25 cellular contexts compared by ENCODE assay signal in genomic region chr19:36093687-36094086, GRCh38. TPM values are rescaled to one million over a fixed set of nuclear protein-coding genes. Genes with fewer than 3 reads are reported as not detected.
DNase-seq lines count a peak whose midpoint lies in the region; ATAC-seq and TF ChIP-seq lines count a peak whose summit lies in the region.
"Had no signal": no experiment of that assay in that cellular context is flagged by ENCODE, and none has a peak within 500 bp of the region (broad histone marks: within the 10 kb centered on the region; RNA-seq: fewer than 3 reads in every experiment).

No MANE protein-coding gene starts in this region.

- POLR2A ChIA-PET in activated CD8-positive, alpha-beta T cell treated with anti-CD3 and anti-CD28 coated beads, Interleukin-2, amount 10 ng/mL, durations not matched to agents 7 days and 5 days (lab: Charles Lee), result no interaction called here
- POLR2A ChIA-PET in HEK293T (lab: Yijun Ruan, JAX), result no interaction called here

- H3K27me3 ChIP-seq in thyroid gland, result no peaks in the 10 kb centered on the region
- H3K27me3 ChIP-seq: vagina had no signal

- no peaks in the 10 kb centered on the region for H3K27me3 Mint-ChIP-seq in activated CD4-positive, alpha-beta T cell treated with anti-CD3 and anti-CD28 coated beads, Interleukin-2, amount 10 ng/mL, durations not matched to agents 24 days and 14 days
- no peaks in the 10 kb centered on the region for H3K27me3 Mint-ChIP-seq in activated CD8-positive, alpha-beta T cell treated with anti-CD3 and anti-CD28 coated beads, Interleukin-2, amount 10 ng/mL, durations not matched to agents 7 days and 5 days (ENCODE audit: low read depth)

- H3K27ac ChIP-seq in thyroid gland, result no peak overlapping the region
- H3K27ac ChIP-seq: HL-60, vagina had no signal

- TF ChIP-seq CTCF in thyroid gland (IDR thresholded peaks at IDR 0.05), result no peak

- no peaks in the 10 kb centered on the region for H3K36me3 ChIP-seq in thyroid gland
- H3K36me3 ChIP-seq: vagina had no signal

- no peak for ATAC-seq in activated CD8-positive, alpha-beta T cell treated with anti-CD3 and anti-CD28 coated beads, Interleukin-2, amount 10 ng/mL, durations not matched to agents 7 days and 5 days
- no peak for ATAC-seq in GM18517 (IDR thresholded peaks at IDR 0.05; ENCODE audit: unreplicated experiment)
- ATAC-seq: GM23338, mucosa of descending colon had no signal

- H3K9me3 ChIP-seq in thyroid gland, result no peaks in the 10 kb centered on the region
- H3K9me3 ChIP-seq: mucosa of descending colon, vagina had no signal

- intact Hi-C loops in activated CD4-positive, alpha-beta T cell treated with anti-CD3 and anti-CD28 coated beads, Interleukin-2, amount 10 ng/mL, durations not matched to agents 24 days and 14 days (cut with micrococcal nuclease), result no loop called here
- intact Hi-C loops in posterior cingulate gyrus (cut with DNase I) (no loop called here), thyroid gland (cut with DNase I) (no loop called here)

- no peak overlapping the region for H3K4me3 Mint-ChIP-seq in activated CD4-positive, alpha-beta T cell treated with anti-CD3 and anti-CD28 coated beads, Interleukin-2, amount 10 ng/mL, durations not matched to agents 24 days and 14 days
- H3K4me3 Mint-ChIP-seq in activated CD8-positive, alpha-beta T cell treated with anti-CD3 and anti-CD28 coated beads, Interleukin-2, amount 10 ng/mL, durations not matched to agents 7 days and 5 days, result no peak overlapping the region
- H3K4me3 Mint-ChIP-seq: activated T-cell treated with anti-CD3 and anti-CD28 coated beads, Interleukin-2, amount 50 U/mL, for 4 hours; CD14-positive monocyte; GM23338 had no signal

- DNase-seq in activated CD4-positive, alpha-beta T cell treated with anti-CD3 and anti-CD28 coated beads, Interleukin-2, amount 10 ng/mL, durations not matched to agents 24 days and 14 days, result no peak
- no peak for DNase-seq in activated CD4-positive, alpha-beta T cell treated with anti-CD3 and anti-CD28 coated beads, Interleukin-2, amount 50 U/mL, for 1 hour
- no peak for DNase-seq in activated CD8-positive, alpha-beta T cell treated with anti-CD3 and anti-CD28 coated beads, Interleukin-2, amount 10 ng/mL, durations not matched to agents 7 days and 5 days
- DNase-seq in globus pallidus (ENCODE audit: low spot score) (peak; percentile 88), posterior cingulate gyrus (peak in 7 of 10 donors; percentile 39 to 88 (median 65)), HEK293T (ENCODE audit: extremely low spot score) (no peak), thyroid gland (no peak)
- DNase-seq: activated CD4-positive, alpha-beta T cell treated with anti-CD3 and anti-CD28 coated beads for 4 hours; activated T-cell treated with anti-CD3 and anti-CD28 coated beads, Interleukin-2, amount 50 U/mL, for 4 hours; cortex of kidney; mucosa of descending colon; NCI-H2081; NCI-H524 treated with DMSO at 0.1 percent for 48 hours; OCI-M1; stimulated activated naive CD4-positive, alpha-beta T cell treated with Interleukin-2 at 50 U/mL for 16 hours had no signal

- no peak for TF ChIP-seq POLR2A in thyroid gland (IDR thresholded peaks at IDR 0.05)

- H3K36me3 Mint-ChIP-seq in activated CD4-positive, alpha-beta T cell treated with anti-CD3 and anti-CD28 coated beads, Interleukin-2, amount 10 ng/mL, durations not matched to agents 24 days and 14 days (ENCODE audit: low read depth), result peaks cover 44% of the 10 kb centered on the region
- peaks cover 55% of the 10 kb centered on the region for H3K36me3 Mint-ChIP-seq in activated CD8-positive, alpha-beta T cell treated with anti-CD3 and anti-CD28 coated beads, Interleukin-2, amount 10 ng/mL, durations not matched to agents 7 days and 5 days (ENCODE audit: low read depth)

- CTCF ChIA-PET in activated CD8-positive, alpha-beta T cell treated with anti-CD3 and anti-CD28 coated beads, Interleukin-2, amount 10 ng/mL, durations not matched to agents 7 days and 5 days (lab: Charles Lee), result no interaction called here
- CTCF ChIA-PET in HEK293T (lab: Yijun Ruan, JAX), result no interaction called here

- no peak overlapping the region for H3K4me3 ChIP-seq in thyroid gland (replicated peaks in 1 of 3)
- H3K4me3 ChIP-seq: GM23338, mucosa of descending colon, smooth muscle cell, vagina had no signal

- H3K4me1 ChIP-seq in thyroid gland, result no peaks in the 10 kb centered on the region
- H3K4me1 ChIP-seq: vagina had no signal

- no peaks in the 10 kb centered on the region for H3K9me3 Mint-ChIP-seq in activated CD4-positive, alpha-beta T cell treated with anti-CD3 and anti-CD28 coated beads, Interleukin-2, amount 10 ng/mL, durations not matched to agents 24 days and 14 days
- H3K9me3 Mint-ChIP-seq in activated CD8-positive, alpha-beta T cell treated with anti-CD3 and anti-CD28 coated beads, Interleukin-2, amount 10 ng/mL, durations not matched to agents 7 days and 5 days (ENCODE audit: insufficient read depth), result no peaks in the 10 kb centered on the region
- H3K9me3 Mint-ChIP-seq: activated T-cell treated with anti-CD3 and anti-CD28 coated beads, Interleukin-2, amount 50 U/mL, for 4 hours; CD14-positive monocyte; GM23338 had no signal

- WGBS in thyroid gland, 2 donors, result 77 to 78% methylated on average over 6 of the region's 6 CpGs

- peaks cover 13% of the 10 kb centered on the region for H3K4me1 Mint-ChIP-seq in activated CD4-positive, alpha-beta T cell treated with anti-CD3 and anti-CD28 coated beads, Interleukin-2, amount 10 ng/mL, durations not matched to agents 24 days and 14 days
- H3K4me1 Mint-ChIP-seq in activated CD8-positive, alpha-beta T cell treated with anti-CD3 and anti-CD28 coated beads, Interleukin-2, amount 10 ng/mL, durations not matched to agents 7 days and 5 days (ENCODE audit: low read depth), result peaks cover 17% of the 10 kb centered on the region
- H3K4me1 Mint-ChIP-seq: CD14-positive monocyte, GM23338 had no signal

- H3K27ac Mint-ChIP-seq in activated CD4-positive, alpha-beta T cell treated with anti-CD3 and anti-CD28 coated beads, Interleukin-2, amount 10 ng/mL, durations not matched to agents 24 days and 14 days, result peak overlapping the region; percentile 68
- peak overlapping the region; percentile 63 for H3K27ac Mint-ChIP-seq in activated CD8-positive, alpha-beta T cell treated with anti-CD3 and anti-CD28 coated beads, Interleukin-2, amount 10 ng/mL, durations not matched to agents 7 days and 5 days
- H3K27ac Mint-ChIP-seq: GM23338 had no signal

TF ChIP-seq in HEK293T, 16 proteins besides CTCF, POLR2A, EP300 and RAD21:
- TF ChIP-seq PKNOX1 (IDR thresholded peaks at IDR 0.05) (no peak), ELF4 (IDR thresholded peaks at IDR 0.05) (no peak), FOXK2 (IDR thresholded peaks at IDR 0.05) (no peak), NFRKB (IDR thresholded peaks at IDR 0.05) (no peak), BHLHE40 (IDR thresholded peaks at IDR 0.05; ENCODE audit: borderline replicate concordance) (no peak), ZNF384 (IDR thresholded peaks at IDR 0.05) (no peak)
TF ChIP-seq in HEK293T: peak in this region for 0.

RNA-seq across cellular contexts. Expression of gene OVOL3, which starts 17.3 kb away (rescaled TPM):
- total RNA-seq in activated CD4-positive, alpha-beta T cell treated with anti-CD3 and anti-CD28 coated beads, Interleukin-2, amount 10 ng/mL, durations not matched to agents 24 days and 14 days, result not detected in 2 replicates
- under 1 TPM in 1 of 2 experiments, not detected in 1; 0.58 TPM for total RNA-seq in activated CD8-positive, alpha-beta T cell treated with anti-CD3 and anti-CD28 coated beads, Interleukin-2, amount 10 ng/mL, durations not matched to agents 7 days and 5 days
- total RNA-seq in thyroid gland, result not detected
- total RNA-seq: activated T-cell treated with anti-CD3 and anti-CD28 coated beads, Interleukin-2, amount 50 U/mL, for 4 hours; Daoy; epithelial cell of proximal tubule; GM23338; mucosa of descending colon; omental fat pad; SK-MEL-5; smooth muscle cell; vagina had no signal

RNA-seq across cellular contexts. Expression of gene POLR2I, which starts 21.0 kb away (rescaled TPM):
- 83.4 and 86.3 TPM in 2 replicates for total RNA-seq in activated CD4-positive, alpha-beta T cell treated with anti-CD3 and anti-CD28 coated beads, Interleukin-2, amount 10 ng/mL, durations not matched to agents 24 days and 14 days
- 10 to 100 TPM; 50.5 to 57.3 TPM for total RNA-seq in activated CD8-positive, alpha-beta T cell treated with anti-CD3 and anti-CD28 coated beads, Interleukin-2, amount 10 ng/mL, durations not matched to agents 7 days and 5 days
- 100 to 1,000 TPM in 1 of 4 donors, 10 to 100 TPM in 3; 53.7 to 101 (median 76.9) TPM for total RNA-seq in thyroid gland

RNA-seq across cellular contexts. Expression of gene TBCB, which starts 21.6 kb away (rescaled TPM):
- 129 and 133 TPM in 2 replicates for total RNA-seq in activated CD4-positive, alpha-beta T cell treated with anti-CD3 and anti-CD28 coated beads, Interleukin-2, amount 10 ng/mL, durations not matched to agents 24 days and 14 days
- 100 to 1,000 TPM; 186 to 200 TPM for total RNA-seq in activated CD8-positive, alpha-beta T cell treated with anti-CD3 and anti-CD28 coated beads, Interleukin-2, amount 10 ng/mL, durations not matched to agents 7 days and 5 days
- total RNA-seq in thyroid gland, result 100 to 1,000 TPM in 2 of 4 donors, 10 to 100 TPM in 2; 57.2 to 143 (median 104) TPM

RNA-seq across cellular contexts. Expression of gene WDR62, which starts 39.0 kb away (rescaled TPM):
- 24.9 and 25.9 TPM in 2 replicates for total RNA-seq in activated CD4-positive, alpha-beta T cell treated with anti-CD3 and anti-CD28 coated beads, Interleukin-2, amount 10 ng/mL, durations not matched to agents 24 days and 14 days
- 10 to 100 TPM; 43.6 to 44.5 TPM for total RNA-seq in activated CD8-positive, alpha-beta T cell treated with anti-CD3 and anti-CD28 coated beads, Interleukin-2, amount 10 ng/mL, durations not matched to agents 7 days and 5 days
- 1 to 10 TPM in 1 of 4 donors, under 1 TPM in 3; 0.78 to 1.8 (median 0.84) TPM for total RNA-seq in thyroid gland

RNA-seq across cellular contexts. Expression of gene THAP8, which starts 39.6 kb away (rescaled TPM):
- 1.5 and 2.0 TPM in 2 replicates for total RNA-seq in activated CD4-positive, alpha-beta T cell treated with anti-CD3 and anti-CD28 coated beads, Interleukin-2, amount 10 ng/mL, durations not matched to agents 24 days and 14 days
- 1 to 10 TPM; 5.7 to 5.8 TPM for total RNA-seq in activated CD8-positive, alpha-beta T cell treated with anti-CD3 and anti-CD28 coated beads, Interleukin-2, amount 10 ng/mL, durations not matched to agents 7 days and 5 days
- 10 to 100 TPM in 2 of 4 donors, 1 to 10 TPM in 2; 5.0 to 14.2 (median 10.1) TPM for total RNA-seq in thyroid gland

Comparison
In these comparisons a context has a peak if more than half of its experiments do, and no peak if none do; other contexts are left out.
1. DNase-seq: peak in globus pallidus (single experiment) and posterior cingulate gyrus (7 of 10); none in activated CD4-positive, alpha-beta T cell treated with anti-CD3 and anti-CD28 coated beads, Interleukin-2, amount 10 ng/mL, durations not matched to agents 24 days and 14 days (single experiment), activated CD4-positive, alpha-beta T cell treated with anti-CD3 and anti-CD28 coated beads, Interleukin-2, amount 50 U/mL, for 1 hour (single experiment), activated CD8-positive, alpha-beta T cell treated with anti-CD3 and anti-CD28 coated beads, Interleukin-2, amount 10 ng/mL, durations not matched to agents 7 days and 5 days (single experiment), HEK293T (single experiment) and thyroid gland (0 of 2).